Comparison of ENCODE assay signal across 8 cellular contexts in genomic region chrX:27039332-27039731, GRCh38.
"Had no signal": no experiment of that assay in that cellular context is flagged by ENCODE, and none has a peak within 500 bp of the region (broad histone marks: within the 10 kb centered on the region; RNA-seq: fewer than 3 reads in every experiment).

No MANE protein-coding gene starts in this region.

- FAIRE-seq: H1, H54 had no signal

- H3K4me2 ChIP-seq: GM23338 had no signal

- H3K27ac ChIP-seq: HL-60 had no signal

- H2AFZ ChIP-seq: GM23338 had no signal

- H3K4me3 ChIP-seq: GM23338 had no signal

- H3K36me3 Mint-ChIP-seq: IgD-negative memory B cell had no signal

- H3K27ac Mint-ChIP-seq: GM23338, H9, IgD-negative memory B cell had no signal

- ATAC-seq: GM23338 had no signal

- DNase-seq: H9, HCEC 1CT, KG1 had no signal

- H3K9me3 Mint-ChIP-seq: GM23338 had no signal

- H3K4me3 Mint-ChIP-seq: GM23338, H9, IgD-negative memory B cell had no signal

- H3K4me1 Mint-ChIP-seq: GM23338, IgD-negative memory B cell had no signal

- H3K27me3 Mint-ChIP-seq: IgD-negative memory B cell had no signal
